Comparison of ENCODE assay signal across 19 cellular contexts in genomic region chr16:89736554-89736953, GRCh38. TPM values are rescaled to one million over a fixed set of nuclear protein-coding genes. Genes with fewer than 3 reads are reported as not detected.
A peak's percentile ranks its signal among the peaks of the same experiment; 100 is the strongest.
DNase-seq lines count a peak whose midpoint lies in the region; ATAC-seq lines count a peak whose summit lies in the region.
"Had no signal": no experiment of that assay in that cellular context is flagged by ENCODE, and none has a peak within 500 bp of the region (broad histone marks: within the 10 kb centered on the region; RNA-seq: fewer than 3 reads in every experiment).

No MANE protein-coding gene starts in this region.

- POLR2A ChIA-PET in T-cell (lab: Charles Lee): interaction anchor here (1.2 to 1.7 kb wide), 2 partner anchors 13 to 25 kb away, joined by 4 read pairs; no protein-coding TSS in a partner anchor
- POLR2A ChIA-PET in naive thymus-derived CD8-positive, alpha-beta T cell (lab: Charles Lee): interaction anchor here (0.6 to 14.8 kb wide), 6 partner anchors 10 to 49 kb away, joined by 3 to 235 read pairs (median 5); partner anchors contain the start of gene SPATA2L

- H3K27me3 Mint-ChIP-seq in activated T-cell treated with anti-CD3 and anti-CD28 coated beads, Interleukin-2, amount 50 U/mL, for 72 hours (ENCODE audit: low read depth): no peaks in the 10 kb centered on the region
- no peaks in the 10 kb centered on the region for H3K27me3 Mint-ChIP-seq in T-cell
- H3K27me3 Mint-ChIP-seq in naive thymus-derived CD8-positive, alpha-beta T cell: no peaks in the 10 kb centered on the region

- H3K4me3 Mint-ChIP-seq in activated T-cell treated with anti-CD3 and anti-CD28 coated beads, Interleukin-2, amount 50 U/mL, for 72 hours: no peak overlapping the region
- H3K4me3 Mint-ChIP-seq in T-cell: peak overlapping the region in 1 of 3 donors; percentile 53
- H3K4me3 Mint-ChIP-seq in naive thymus-derived CD8-positive, alpha-beta T cell: peak overlapping the region in 8 of 10 donors; percentile 29 to 83 (median 60)
- H3K4me3 Mint-ChIP-seq: HFFc6, neural progenitor cell had no signal

- H3K27ac Mint-ChIP-seq in activated T-cell treated with anti-CD3 and anti-CD28 coated beads, Interleukin-2, amount 50 U/mL, for 72 hours: peak overlapping the region; percentile 50
- H3K27ac Mint-ChIP-seq in T-cell: peak overlapping the region; percentile 65 to 80
- H3K27ac Mint-ChIP-seq in naive thymus-derived CD8-positive, alpha-beta T cell: peak overlapping the region in 9 of 10 donors; percentile 25 to 92 (median 79)
- H3K27ac Mint-ChIP-seq: HFFc6, neural progenitor cell had no signal

- no peaks in the 10 kb centered on the region for H3K9me3 Mint-ChIP-seq in activated T-cell treated with anti-CD3 and anti-CD28 coated beads, Interleukin-2, amount 50 U/mL, for 72 hours
- H3K9me3 Mint-ChIP-seq in T-cell: no peaks in the 10 kb centered on the region
- no peaks in the 10 kb centered on the region for H3K9me3 Mint-ChIP-seq in naive thymus-derived CD8-positive, alpha-beta T cell
- H3K9me3 Mint-ChIP-seq: HFFc6, neural progenitor cell had no signal

- H3K36me3 Mint-ChIP-seq in activated T-cell treated with anti-CD3 and anti-CD28 coated beads, Interleukin-2, amount 50 U/mL, for 72 hours (ENCODE audit: insufficient read depth in 2 of 2): peaks cover 14 to 34% of the 10 kb centered on the region in 2 donors
- H3K36me3 Mint-ChIP-seq in T-cell: peaks cover 47% of the 10 kb centered on the region
- H3K36me3 Mint-ChIP-seq in naive thymus-derived CD8-positive, alpha-beta T cell: peaks cover 0 to 96% (median 46%) of the 10 kb centered on the region in 3 donors

- ATAC-seq in activated T-cell treated with anti-CD3 and anti-CD28 coated beads, Interleukin-2, amount 50 U/mL, for 72 hours (replicated peaks in 1 of 2): no peak
- ATAC-seq in T-cell (replicated peaks in 1 of 4) (no peak), HG03095 (IDR thresholded peaks at IDR 0.05; ENCODE audit: unreplicated experiment) (no peak)
- no peak for ATAC-seq in naive thymus-derived CD8-positive, alpha-beta T cell
- ATAC-seq: body of pancreas, gastrocnemius medialis had no signal

- CTCF ChIA-PET in T-cell (lab: Charles Lee): interaction anchor here (0.7 to 1.7 kb wide), 4 partner anchors 12 to 128 kb away, joined by 4 to 7 read pairs (median 6); no protein-coding TSS in a partner anchor

- no peak for DNase-seq in activated T-cell treated with anti-CD3 and anti-CD28 coated beads, Interleukin-2, amount 50 U/mL, for 72 hours
- no peak for DNase-seq in activated T-cell treated with anti-CD3 and anti-CD28 coated beads for 4 hours
- no peak for DNase-seq in T-cell
- no peak for DNase-seq in naive thymus-derived CD8-positive, alpha-beta T cell
- DNase-seq in NCI-H1436 treated with DMSO at 0.1 percent for 48 hours (lab: John Stamatoyannopoulos, UW): no peak
- DNase-seq: body of pancreas; C1 segment of cervical spinal cord; DMS 273 treated with DMSO at 0.1 percent for 48 hours; gastrocnemius medialis; HFFc6; hypothalamus; NCI-H187; NCI-H526 treated with DMSO at 0.1 percent for 48 hours; SJCRH30; stimulated activated CD8-positive, alpha-beta memory T cell treated with anti-CD3 and anti-CD28 coated beads, Interleukin-4, amount 100 ng/mL, for 48 hours; substantia nigra; uterus had no signal

- H3K4me1 Mint-ChIP-seq in activated T-cell treated with anti-CD3 and anti-CD28 coated beads, Interleukin-2, amount 50 U/mL, for 72 hours (ENCODE audit: low read depth): peaks cover 28% of the 10 kb centered on the region
- H3K4me1 Mint-ChIP-seq in T-cell: peaks cover 53 to 71% (median 55%) of the 10 kb centered on the region in 3 donors
- H3K4me1 Mint-ChIP-seq in naive thymus-derived CD8-positive, alpha-beta T cell: peaks cover 23 to 83% (median 40%) of the 10 kb centered on the region in 4 donors

RNA-seq across cellular contexts. Expression of gene ZNF276, which starts 15.2 kb away (rescaled TPM):
- 10 to 100 TPM; 27.1 to 31.1 TPM for total RNA-seq in activated T-cell treated with anti-CD3 and anti-CD28 coated beads, Interleukin-2, amount 50 U/mL, for 72 hours
- 100 to 1,000 TPM; 131 to 203 (median 195) TPM for total RNA-seq in T-cell
- 100 to 1,000 TPM; 168 to 171 TPM for total RNA-seq in naive thymus-derived CD8-positive, alpha-beta T cell
- polyA plus RNA-seq in naive thymus-derived CD8-positive, alpha-beta T cell: 10 to 100 TPM; 15.0 to 56.0 (median 19.6) TPM

RNA-seq across cellular contexts. Expression of gene VPS9D1, which starts 15.9 kb away (rescaled TPM):
- total RNA-seq in activated T-cell treated with anti-CD3 and anti-CD28 coated beads, Interleukin-2, amount 50 U/mL, for 72 hours: 1 to 10 TPM; 4.7 to 6.5 TPM
- 10 to 100 TPM; 15.5 to 28.8 (median 24.5) TPM for total RNA-seq in T-cell
- 10 to 100 TPM; 16.5 to 17.0 TPM for total RNA-seq in naive thymus-derived CD8-positive, alpha-beta T cell
- 1 to 10 TPM in 1 of 3 donors, under 1 TPM in 2; 0.53 to 1.3 (median 0.91) TPM for polyA plus RNA-seq in naive thymus-derived CD8-positive, alpha-beta T cell

RNA-seq across cellular contexts. Expression of gene SPATA2L, which starts 35.0 kb away (rescaled TPM):
- 1 to 10 TPM; 6.1 to 6.5 TPM for total RNA-seq in activated T-cell treated with anti-CD3 and anti-CD28 coated beads, Interleukin-2, amount 50 U/mL, for 72 hours
- total RNA-seq in T-cell: 10 to 100 TPM; 14.4 to 24.9 (median 15.9) TPM
- 1 to 10 TPM; 6.9 to 8.1 TPM for total RNA-seq in naive thymus-derived CD8-positive, alpha-beta T cell
- polyA plus RNA-seq in naive thymus-derived CD8-positive, alpha-beta T cell: 1 to 10 TPM; 3.5 to 6.4 (median 5.4) TPM

RNA-seq across cellular contexts. Expression of gene CDK10, which starts 50.1 kb away (rescaled TPM):
- 10 to 100 TPM; 66.6 to 83.2 TPM for total RNA-seq in activated T-cell treated with anti-CD3 and anti-CD28 coated beads, Interleukin-2, amount 50 U/mL, for 72 hours
- total RNA-seq in T-cell: 100 to 1,000 TPM; 108 to 163 (median 138) TPM
- 100 to 1,000 TPM; 129 to 135 TPM for total RNA-seq in naive thymus-derived CD8-positive, alpha-beta T cell
- 10 to 100 TPM; 25.4 to 63.3 (median 27.3) TPM for polyA plus RNA-seq in naive thymus-derived CD8-positive, alpha-beta T cell

Comparison
In these comparisons a context has a peak if more than half of its experiments do, and no peak if none do; other contexts are left out.
1. H3K4me3 Mint-ChIP-seq: peak in naive thymus-derived CD8-positive, alpha-beta T cell (8 of 10); none in activated T-cell treated with anti-CD3 and anti-CD28 coated beads, Interleukin-2, amount 50 U/mL, for 72 hours (0 of 2).
2. RNA of gene ZNF276, which starts 15.2 kb away (total RNA-seq): 131 to 203 TPM in T-cell and 168 to 171 TPM in naive thymus-derived CD8-positive, alpha-beta T cell; 27.1 to 31.1 TPM in activated T-cell treated with anti-CD3 and anti-CD28 coated beads, Interleukin-2, amount 50 U/mL, for 72 hours; every median in the first group is over 4 times any median in the second.
3. Peak in every context shown above with its lines, with median percentiles within 50 percentile points of each other: H3K27ac Mint-ChIP-seq.